In the genomic region with DNA sequence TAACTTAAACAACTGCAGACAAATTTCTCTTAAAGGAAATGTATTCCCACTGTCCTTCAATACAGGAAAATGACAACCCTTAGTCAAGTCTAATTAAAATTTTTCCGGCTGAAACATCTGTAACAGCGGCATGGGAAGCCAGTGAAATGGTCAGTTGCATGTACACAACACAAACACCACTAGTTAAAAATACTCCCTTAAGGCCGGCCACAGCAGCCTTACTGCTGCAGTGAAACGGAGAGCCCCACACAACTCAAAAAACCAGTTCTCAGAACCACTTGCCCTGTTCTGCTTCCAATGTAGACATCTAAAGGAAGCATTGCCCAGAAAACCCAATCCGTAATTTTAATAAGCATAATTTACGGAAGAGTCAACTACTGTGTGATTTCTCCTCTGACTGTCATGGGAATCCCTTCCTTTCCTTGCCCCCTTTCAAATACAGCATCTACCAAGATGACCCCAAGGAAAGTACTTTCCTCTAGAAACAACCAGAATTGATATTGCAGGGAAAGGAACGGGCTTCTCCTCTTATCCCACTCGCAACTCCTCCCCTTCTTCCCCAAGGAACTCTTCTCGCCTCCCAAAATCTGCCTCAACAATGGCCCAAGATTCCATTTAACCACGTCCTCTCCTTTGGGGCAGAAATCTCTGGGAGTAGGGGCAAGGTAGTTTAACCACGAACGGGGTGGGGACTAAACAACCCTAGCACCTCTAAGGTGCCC, we compare ENCODE assay signal across 8 cellular contexts. TPM values are rescaled to one million over a fixed set of nuclear protein-coding genes. Genes with fewer than 3 reads are reported as not detected.
DNase-seq lines count a peak whose midpoint lies in the region; ATAC-seq and TF ChIP-seq lines count a peak whose summit lies in the region.

No MANE protein-coding gene starts in this region.

- peak overlapping the region; percentile 85 for H3K27ac ChIP-seq in ACC112 (ENCODE audit: low read depth, low read length)
- H3K27ac ChIP-seq in neural cell (ENCODE audit: low read length), result no peak overlapping the region

- H3K9ac ChIP-seq in neural cell (ENCODE audit: low read length), result peak overlapping the region; percentile 83

- ATAC-seq in left colon (no peak), T-cell (replicated peaks in 1 of 4) (no peak)

- H3K4me1 ChIP-seq in ACC112 (ENCODE audit: control insufficient read depth, insufficient read depth, low read length, unreplicated experiment), result peaks cover 44% of the 10 kb centered on the region

- DNase-seq in endothelial cell (ENCODE audit: low spot score) (no peak), left colon (no peak), T-cell (no peak), NCI-H748 treated with DMSO at 0.1 percent for 48 hours (lab: John Stamatoyannopoulos, UW) (no peak)
- DNase-seq in activated CD4-positive, alpha-beta memory T cell treated with anti-CD3 and anti-CD28 coated beads, Interleukin-2, amount 10 ng/mL, durations not matched to agents 7 days and 5 days, result no peak

- H3K4me3 Mint-ChIP-seq in IgD-negative memory B cell (peak overlapping the region in 3 of 4 donors; percentile 34 to 68 (median 43)), endothelial cell (ENCODE audit: unreplicated experiment) (peak overlapping the region; percentile 88), T-cell (peak overlapping the region in 1 of 3 donors; percentile 57)
- no peak overlapping the region for H3K4me3 Mint-ChIP-seq in activated CD4-positive, alpha-beta memory T cell treated with anti-CD3 and anti-CD28 coated beads, Interleukin-2, amount 10 ng/mL, durations not matched to agents 7 days and 5 days

- H3K27me3 Mint-ChIP-seq in IgD-negative memory B cell (peaks cover 18% of the 10 kb centered on the region), endothelial cell (ENCODE audit: unreplicated experiment) (peaks cover 8% of the 10 kb centered on the region), T-cell (peaks cover 37 to 41% of the 10 kb centered on the region in 2 donors)
- H3K27me3 Mint-ChIP-seq in activated CD4-positive, alpha-beta memory T cell treated with anti-CD3 and anti-CD28 coated beads, Interleukin-2, amount 10 ng/mL, durations not matched to agents 7 days and 5 days, result peaks cover 51% of the 10 kb centered on the region

- TF ChIP-seq RAD21 in neural cell (conservative IDR thresholded peaks at IDR 0.05), result no peak

- H3K9me2 ChIP-seq in neural cell (ENCODE audit: insufficient read depth, low read length), result no peaks in the 10 kb centered on the region

- peak overlapping the region; percentile 52 for H3K4me2 ChIP-seq in neural cell (ENCODE audit: low read length)

- TF ChIP-seq EP300 in neural cell (conservative IDR thresholded peaks at IDR 0.05; ENCODE audit: poor library complexity, severe bottlenecking), result no peak

- POLR2A ChIA-PET in activated CD4-positive, alpha-beta memory T cell treated with anti-CD3 and anti-CD28 coated beads, Interleukin-2, amount 10 ng/mL, durations not matched to agents 7 days and 5 days (lab: Charles Lee), result no interaction called here
- POLR2A ChIA-PET in T-cell (lab: Charles Lee), result no interaction called here

- H3K4me3 ChIP-seq in ACC112 (ENCODE audit: low read depth, low read length) (peak overlapping the region; percentile 93), neural cell (ENCODE audit: low read length) (peak overlapping the region; percentile 95)

- intact Hi-C loops in left colon (cut with DNase I, micrococcal nuclease), result no loop called here

- H3K9me3 Mint-ChIP-seq in IgD-negative memory B cell, result no peaks in the 10 kb centered on the region
- H3K9me3 Mint-ChIP-seq in endothelial cell (ENCODE audit: unreplicated experiment), result no peaks in the 10 kb centered on the region
- no peaks in the 10 kb centered on the region for H3K9me3 Mint-ChIP-seq in activated CD4-positive, alpha-beta memory T cell treated with anti-CD3 and anti-CD28 coated beads, Interleukin-2, amount 10 ng/mL, durations not matched to agents 7 days and 5 days
- no peaks in the 10 kb centered on the region for H3K9me3 Mint-ChIP-seq in T-cell

- H3K36me3 Mint-ChIP-seq in IgD-negative memory B cell, result no peaks in the 10 kb centered on the region
- no peaks in the 10 kb centered on the region for H3K36me3 Mint-ChIP-seq in endothelial cell (ENCODE audit: low read depth, unreplicated experiment)
- H3K36me3 Mint-ChIP-seq in activated CD4-positive, alpha-beta memory T cell treated with anti-CD3 and anti-CD28 coated beads, Interleukin-2, amount 10 ng/mL, durations not matched to agents 7 days and 5 days (ENCODE audit: low read depth), result no peaks in the 10 kb centered on the region
- no peaks in the 10 kb centered on the region for H3K36me3 Mint-ChIP-seq in T-cell

- H3K36me3 ChIP-seq in ACC112 (ENCODE audit: insufficient read depth, low read length), result peaks cover 24% of the 10 kb centered on the region
- H3K36me3 ChIP-seq in neural cell (ENCODE audit: insufficient read depth, low read length), result no peaks in the 10 kb centered on the region

- H2AFZ ChIP-seq in ACC112 (ENCODE audit: low read length, unreplicated experiment) (no peak overlapping the region), neural cell (ENCODE audit: low read depth, low read length) (peak overlapping the region; percentile 16)

- H3F3A ChIP-seq in neural cell (ENCODE audit: insufficient read depth, low read length, poor library complexity, severe bottlenecking), result no peaks in the 10 kb centered on the region

- no peak overlapping the region for H3K27ac Mint-ChIP-seq in IgD-negative memory B cell
- H3K27ac Mint-ChIP-seq in endothelial cell (ENCODE audit: unreplicated experiment), result no peak overlapping the region
- H3K27ac Mint-ChIP-seq in activated CD4-positive, alpha-beta memory T cell treated with anti-CD3 and anti-CD28 coated beads, Interleukin-2, amount 10 ng/mL, durations not matched to agents 7 days and 5 days, result no peak overlapping the region
- H3K27ac Mint-ChIP-seq in T-cell, result no peak overlapping the region

- H3K9me3 ChIP-seq in neural cell (ENCODE audit: low read length), result no peaks in the 10 kb centered on the region

- H4K20me1 ChIP-seq in neural cell (ENCODE audit: insufficient read depth), result no peaks in the 10 kb centered on the region

- H3K4me1 Mint-ChIP-seq in IgD-negative memory B cell, result peaks cover 0 to 6% (median 4%) of the 10 kb centered on the region in 3 donors
- H3K4me1 Mint-ChIP-seq in endothelial cell (ENCODE audit: unreplicated experiment), result peaks cover 14% of the 10 kb centered on the region
- peaks cover 5% of the 10 kb centered on the region for H3K4me1 Mint-ChIP-seq in activated CD4-positive, alpha-beta memory T cell treated with anti-CD3 and anti-CD28 coated beads, Interleukin-2, amount 10 ng/mL, durations not matched to agents 7 days and 5 days
- H3K4me1 Mint-ChIP-seq in T-cell, result peaks cover 0 to 5% (median 5%) of the 10 kb centered on the region in 3 donors

- H3K79me2 ChIP-seq in ACC112 (ENCODE audit: control insufficient read depth, insufficient read depth, low read length, unreplicated experiment), result peaks cover 79% of the 10 kb centered on the region
- H3K79me2 ChIP-seq in neural cell (replicated peaks; ENCODE audit: insufficient read depth, low read length), result no peaks in the 10 kb centered on the region

- H3K27me3 ChIP-seq in ACC112 (ENCODE audit: insufficient read depth, low read length), result no peaks in the 10 kb centered on the region
- H3K27me3 ChIP-seq in neural cell (ENCODE audit: insufficient read depth, low read depth, low read length), result peaks cover 8% of the 10 kb centered on the region

- CTCF ChIA-PET in activated CD4-positive, alpha-beta memory T cell treated with anti-CD3 and anti-CD28 coated beads, Interleukin-2, amount 10 ng/mL, durations not matched to agents 7 days and 5 days (lab: Charles Lee), result no interaction called here
- CTCF ChIA-PET in T-cell (lab: Charles Lee), result no interaction called here

- no peak for TF ChIP-seq CTCF in endothelial cell (IDR thresholded peaks at IDR 0.05; ENCODE audit: unreplicated experiment)
- no peak for TF ChIP-seq CTCF in neural cell (IDR thresholded peaks at IDR 0.05; ENCODE audit: poor library complexity, severe bottlenecking)

TF ChIP-seq in neural cell, 6 proteins besides CTCF, POLR2A, EP300 and RAD21:
- TF ChIP-seq POLR2AphosphoS5 (IDR thresholded peaks at IDR 0.05) (no peak), MXI1 (conservative IDR thresholded peaks at IDR 0.05; ENCODE audit: poor library complexity, severe bottlenecking) (no peak), SMC3 (conservative IDR thresholded peaks at IDR 0.05; ENCODE audit: poor library complexity) (no peak), TAF1 (IDR thresholded peaks at IDR 0.05; ENCODE audit: low read depth) (no peak), EZH2 (IDR thresholded peaks at IDR 0.05; ENCODE audit: borderline replicate concordance, insufficient read depth, low read length, poor library complexity, severe bottlenecking) (no peak)
- TF ChIP-seq, protein P1, sequence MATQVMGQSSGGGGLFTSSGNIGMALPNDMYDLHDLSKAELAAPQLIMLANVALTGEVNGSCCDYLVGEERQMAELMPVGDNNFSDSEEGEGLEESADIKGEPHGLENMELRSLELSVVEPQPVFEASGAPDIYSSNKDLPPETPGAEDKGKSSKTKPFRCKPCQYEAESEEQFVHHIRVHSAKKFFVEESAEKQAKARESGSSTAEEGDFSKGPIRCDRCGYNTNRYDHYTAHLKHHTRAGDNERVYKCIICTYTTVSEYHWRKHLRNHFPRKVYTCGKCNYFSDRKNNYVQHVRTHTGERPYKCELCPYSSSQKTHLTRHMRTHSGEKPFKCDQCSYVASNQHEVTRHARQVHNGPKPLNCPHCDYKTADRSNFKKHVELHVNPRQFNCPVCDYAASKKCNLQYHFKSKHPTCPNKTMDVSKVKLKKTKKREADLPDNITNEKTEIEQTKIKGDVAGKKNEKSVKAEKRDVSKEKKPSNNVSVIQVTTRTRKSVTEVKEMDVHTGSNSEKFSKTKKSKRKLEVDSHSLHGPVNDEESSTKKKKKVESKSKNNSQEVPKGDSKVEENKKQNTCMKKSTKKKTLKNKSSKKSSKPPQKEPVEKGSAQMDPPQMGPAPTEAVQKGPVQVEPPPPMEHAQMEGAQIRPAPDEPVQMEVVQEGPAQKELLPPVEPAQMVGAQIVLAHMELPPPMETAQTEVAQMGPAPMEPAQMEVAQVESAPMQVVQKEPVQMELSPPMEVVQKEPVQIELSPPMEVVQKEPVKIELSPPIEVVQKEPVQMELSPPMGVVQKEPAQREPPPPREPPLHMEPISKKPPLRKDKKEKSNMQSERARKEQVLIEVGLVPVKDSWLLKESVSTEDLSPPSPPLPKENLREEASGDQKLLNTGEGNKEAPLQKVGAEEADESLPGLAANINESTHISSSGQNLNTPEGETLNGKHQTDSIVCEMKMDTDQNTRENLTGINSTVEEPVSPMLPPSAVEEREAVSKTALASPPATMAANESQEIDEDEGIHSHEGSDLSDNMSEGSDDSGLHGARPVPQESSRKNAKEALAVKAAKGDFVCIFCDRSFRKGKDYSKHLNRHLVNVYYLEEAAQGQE (IDR thresholded peaks at IDR 0.05; ENCODE audit: borderline replicate concordance), result no peak

RNA-seq across cellular contexts. Expression of a gene that starts 1.6 kb away (rescaled TPM):
- polyA plus RNA-seq in IgD-negative memory B cell (not detected), neural cell (17.9 and 22.0 TPM in 2 replicates)
- total RNA-seq in endothelial cell (ENCODE audit: unreplicated experiment) (54.0 TPM), left colon (10 to 100 TPM; 10.7 to 16.8 TPM), T-cell (1 to 10 TPM in 1 of 5 donors, under 1 TPM in 4; 0.28 to 1.2 (median 0.79) TPM)
- polyA minus RNA-seq in neural cell, result 26.3 and 27.7 TPM in 2 replicates
- 1 to 10 TPM; 1.3 to 1.7 TPM for total RNA-seq in activated CD4-positive, alpha-beta memory T cell treated with anti-CD3 and anti-CD28 coated beads, Interleukin-2, amount 10 ng/mL, durations not matched to agents 7 days and 5 days

Comparison
In these comparisons a context has a peak if more than half of its experiments do, and no peak if none do; other contexts are left out.
1. RNA of a gene that starts 1.6 kb away (total RNA-seq): 54.0 TPM in endothelial cell (single experiment) and 10.7 to 16.8 TPM in left colon; 1.3 to 1.7 TPM in activated CD4-positive, alpha-beta memory T cell treated with anti-CD3 and anti-CD28 coated beads, Interleukin-2, amount 10 ng/mL, durations not matched to agents 7 days and 5 days and 0.28 to 1.2 TPM in T-cell; every median in the first group is over 4 times any median in the second.